8 cellular contexts compared by ENCODE assay signal in genomic region chr11:3920148-3920852, GRCh38.
A peak's percentile ranks its signal among the peaks of the same experiment; 100 is the strongest.
DNase-seq lines count a peak whose midpoint lies in the region; ATAC-seq lines count a peak whose summit lies in the region.

No MANE protein-coding gene starts in this region.

- peak overlapping the region; percentile 12 for H3K4me3 Mint-ChIP-seq in activated CD8-positive, alpha-beta T cell treated with anti-CD3 and anti-CD28 coated beads, Interleukin-2, amount 10 ng/mL, durations not matched to agents 7 days and 5 days

- no peaks in the 10 kb centered on the region for H3K9me3 Mint-ChIP-seq in activated CD8-positive, alpha-beta T cell treated with anti-CD3 and anti-CD28 coated beads, Interleukin-2, amount 10 ng/mL, durations not matched to agents 7 days and 5 days (ENCODE audit: insufficient read depth)

- peak overlapping the region; percentile 76 for H3K27ac Mint-ChIP-seq in activated CD8-positive, alpha-beta T cell treated with anti-CD3 and anti-CD28 coated beads, Interleukin-2, amount 10 ng/mL, durations not matched to agents 7 days and 5 days

- peaks cover 50% of the 10 kb centered on the region for H3K36me3 Mint-ChIP-seq in activated CD8-positive, alpha-beta T cell treated with anti-CD3 and anti-CD28 coated beads, Interleukin-2, amount 10 ng/mL, durations not matched to agents 7 days and 5 days (ENCODE audit: low read depth)

- peak; percentile 91 for ATAC-seq in GM19351 (IDR thresholded peaks at IDR 0.05; ENCODE audit: unreplicated experiment)
- ATAC-seq in activated CD8-positive, alpha-beta T cell treated with anti-CD3 and anti-CD28 coated beads, Interleukin-2, amount 10 ng/mL, durations not matched to agents 7 days and 5 days, result peak; percentile 91

- POLR2A ChIA-PET in activated CD8-positive, alpha-beta T cell treated with anti-CD3 and anti-CD28 coated beads, Interleukin-2, amount 10 ng/mL, durations not matched to agents 7 days and 5 days (lab: Charles Lee), result interaction anchor here (0.7 kb wide), 1 partner anchor 66 kb away, joined by 5 read pairs; no protein-coding TSS in a partner anchor

- H3K4me1 Mint-ChIP-seq in activated CD8-positive, alpha-beta T cell treated with anti-CD3 and anti-CD28 coated beads, Interleukin-2, amount 10 ng/mL, durations not matched to agents 7 days and 5 days (ENCODE audit: low read depth), result peaks cover 60% of the 10 kb centered on the region

- CTCF ChIA-PET in activated CD8-positive, alpha-beta T cell treated with anti-CD3 and anti-CD28 coated beads, Interleukin-2, amount 10 ng/mL, durations not matched to agents 7 days and 5 days (lab: Charles Lee), result interaction anchor here (1.0 to 1.5 kb wide), 4 partner anchors 64 to 152 kb away, joined by 3 to 4 read pairs (median 3); no protein-coding TSS in a partner anchor

- DNase-seq in LHCN-M2 (ENCODE audit: low read depth), result peak; percentile 88
- DNase-seq in activated CD8-positive, alpha-beta T cell treated with anti-CD3 and anti-CD28 coated beads, Interleukin-2, amount 10 ng/mL, durations not matched to agents 7 days and 5 days, result peak; percentile 81
- peak; percentile 91 for DNase-seq in fibroblast of peridontal ligament (ENCODE audit: extremely low read depth)
- DNase-seq in stimulated activated CD8-positive, alpha-beta memory T cell treated with anti-CD3 and anti-CD28 coated beads, Interleukin-12 subunit alpha, Interleukin-12 subunit beta, amount 100 ng/mL, for 24 hours (ENCODE audit: extremely low read depth), result peak; percentile 40
- DNase-seq in NCI-H526 treated with DMSO at 0.1 percent for 48 hours (lab: John Stamatoyannopoulos, UW), result no peak
- no peak for DNase-seq in C1 segment of cervical spinal cord (lab: John Stamatoyannopoulos, UW)
- no peak for DNase-seq in HPDE6-E6E7 (ENCODE audit: extremely low spot score)

- H3K27me3 Mint-ChIP-seq in activated CD8-positive, alpha-beta T cell treated with anti-CD3 and anti-CD28 coated beads, Interleukin-2, amount 10 ng/mL, durations not matched to agents 7 days and 5 days (ENCODE audit: low read depth), result no peaks in the 10 kb centered on the region

Comparison
In these comparisons a context has a peak if more than half of its experiments do, and no peak if none do; other contexts are left out.
1. DNase-seq: peak in LHCN-M2 (single experiment), activated CD8-positive, alpha-beta T cell treated with anti-CD3 and anti-CD28 coated beads, Interleukin-2, amount 10 ng/mL, durations not matched to agents 7 days and 5 days (single experiment), fibroblast of peridontal ligament (single experiment) and stimulated activated CD8-positive, alpha-beta memory T cell treated with anti-CD3 and anti-CD28 coated beads, Interleukin-12 subunit alpha, Interleukin-12 subunit beta, amount 100 ng/mL, for 24 hours (single experiment); none in NCI-H526 treated with DMSO at 0.1 percent for 48 hours (single experiment), C1 segment of cervical spinal cord (0 of 14) and HPDE6-E6E7 (single experiment).